Comparison of ENCODE assay signal across 21 cellular contexts in genomic region chr2:153268941-153269461, GRCh38.
"Had no signal": no experiment of that assay in that cellular context is flagged by ENCODE, and none has a peak within 500 bp of the region (broad histone marks: within the 10 kb centered on the region; RNA-seq: fewer than 3 reads in every experiment).

No MANE protein-coding gene starts in this region.

- H3K36me3 ChIP-seq: MG63 had no signal

- H3K27me3 ChIP-seq: MG63 had no signal

- H3K27ac ChIP-seq: RWPE1 had no signal

- DNase-seq: IMR-90, Karpas-422, KG1, MG63, NCI-H1092 treated with DMSO at 0.1 percent for 48 hours, NCI-H1436, NCI-H187, NCI-H2029, NCI-H2081 treated with DMSO at 0.1 percent for 48 hours, NCI-H2171, NCI-H345, NCI-H446 treated with DMSO at 0.1 percent for 48 hours, NCI-H510A treated with DMSO at 0.1 percent for 48 hours, NCI-H526 treated with DMSO at 0.1 percent for 48 hours, NCI-H748 treated with DMSO at 0.1 percent for 48 hours, SHP77, SK-N-SH, SW 1271, T-cell had no signal

- H3K4me3 ChIP-seq: MG63 had no signal

- H3K9me3 ChIP-seq: MG63, SK-N-SH had no signal

- ATAC-seq: HepG2, T-cell had no signal
